Comparison of ENCODE assay signal across 13 cellular contexts in genomic region chr11:117900144-117900651, GRCh38. TPM values are rescaled to one million over a fixed set of nuclear protein-coding genes. Genes with fewer than 3 reads are reported as not detected.
DNase-seq lines count a peak whose midpoint lies in the region; ATAC-seq lines count a peak whose summit lies in the region.
"Had no signal": no experiment of that assay in that cellular context is flagged by ENCODE, and none has a peak within 500 bp of the region (broad histone marks: within the 10 kb centered on the region; RNA-seq: fewer than 3 reads in every experiment).

No MANE protein-coding gene starts in this region.

- intact Hi-C loops in activated CD4-positive, alpha-beta memory T cell treated with anti-CD3 and anti-CD28 coated beads for 36 hours (cut with micrococcal nuclease) = no loop called here

- H3K27me3 Mint-ChIP-seq in T-helper 2 cell treated with Interferon-gamma antibody and Interleukin-4, amounts not matched to agents 5 μg/mL and 100 μg/mL, for 36 hours (ENCODE audit: low read depth) = peaks cover 11% of the 10 kb centered on the region
- no peaks in the 10 kb centered on the region for H3K27me3 Mint-ChIP-seq in activated CD4-positive, alpha-beta memory T cell treated with anti-CD3 and anti-CD28 coated beads for 36 hours

- ATAC-seq in GM18870 (IDR thresholded peaks at IDR 0.05; ENCODE audit: unreplicated experiment) = peak; percentile 43
- ATAC-seq in left lobe of liver = peak; percentile 40

- in situ Hi-C loops in KBM-7 (cut with MboI; ENCODE audit: low pct_unique_long_range_greater_than_20kb, low sequenced_read_pairs) (no loop called here), G401 (cut with HindIII; ENCODE audit: low sequenced_read_pairs) (no loop called here)

- H3K27ac Mint-ChIP-seq in T-helper 2 cell treated with Interferon-gamma antibody and Interleukin-4, amounts not matched to agents 5 μg/mL and 100 μg/mL, for 36 hours = no peak overlapping the region
- no peak overlapping the region for H3K27ac Mint-ChIP-seq in activated CD4-positive, alpha-beta memory T cell treated with anti-CD3 and anti-CD28 coated beads for 36 hours
- H3K27ac Mint-ChIP-seq: stimulated activated naive CD8-positive, alpha-beta T cell treated with anti-CD3 and anti-CD28 coated beads, Interleukin-15, Interleukin-2, amounts not matched to agents 100 ng/mL and 50 ng/mL, for 24 hours; T-cell had no signal

- DNase-seq in GDM1 (lab: John Stamatoyannopoulos, UW) = peak; percentile 40
- DNase-seq in KBM-7 = peak; percentile 24
- no peak for DNase-seq in left lobe of liver (ENCODE audit: low spot score)
- DNase-seq in T-helper 2 cell treated with Interferon-gamma antibody and Interleukin-4, amounts not matched to agents 5 μg/mL and 100 μg/mL, for 36 hours (ENCODE audit: low spot score) = no peak
- DNase-seq in activated CD4-positive, alpha-beta memory T cell treated with anti-CD3 and anti-CD28 coated beads for 36 hours = no peak
- DNase-seq in G401 (ENCODE audit: low spot score) = no peak
- DNase-seq in NCI-H2171 (lab: John Stamatoyannopoulos, UW) = no peak
- DNase-seq: amniotic stem cell; NCI-H1694 treated with DMSO at 0.1 percent for 48 hours; stimulated activated CD4-positive, alpha-beta T cell treated with anti-CD3 and anti-CD28 coated beads, Interleukin-2, amount 100 ng/mL, for 24 hours had no signal

- peaks cover 8% of the 10 kb centered on the region for H3K4me1 Mint-ChIP-seq in T-helper 2 cell treated with Interferon-gamma antibody and Interleukin-4, amounts not matched to agents 5 μg/mL and 100 μg/mL, for 36 hours (ENCODE audit: low read depth)
- no peaks in the 10 kb centered on the region for H3K4me1 Mint-ChIP-seq in activated CD4-positive, alpha-beta memory T cell treated with anti-CD3 and anti-CD28 coated beads for 36 hours (ENCODE audit: low read depth)

- no peaks in the 10 kb centered on the region for H3K36me3 Mint-ChIP-seq in T-helper 2 cell treated with Interferon-gamma antibody and Interleukin-4, amounts not matched to agents 5 μg/mL and 100 μg/mL, for 36 hours (ENCODE audit: low read depth)
- H3K36me3 Mint-ChIP-seq in activated CD4-positive, alpha-beta memory T cell treated with anti-CD3 and anti-CD28 coated beads for 36 hours = no peaks in the 10 kb centered on the region
- H3K36me3 Mint-ChIP-seq: T-cell had no signal

- POLR2A ChIA-PET in activated CD4-positive, alpha-beta memory T cell treated with anti-CD3 and anti-CD28 coated beads for 36 hours (lab: Charles Lee) = no interaction called here

- H3K9me3 Mint-ChIP-seq in T-helper 2 cell treated with Interferon-gamma antibody and Interleukin-4, amounts not matched to agents 5 μg/mL and 100 μg/mL, for 36 hours = no peaks in the 10 kb centered on the region
- H3K9me3 Mint-ChIP-seq in activated CD4-positive, alpha-beta memory T cell treated with anti-CD3 and anti-CD28 coated beads for 36 hours = no peaks in the 10 kb centered on the region
- H3K9me3 Mint-ChIP-seq: stimulated activated naive CD8-positive, alpha-beta T cell treated with anti-CD3 and anti-CD28 coated beads, Interleukin-15, Interleukin-2, amounts not matched to agents 100 ng/mL and 50 ng/mL, for 24 hours; T-cell had no signal

- H3K4me3 Mint-ChIP-seq in T-helper 2 cell treated with Interferon-gamma antibody and Interleukin-4, amounts not matched to agents 5 μg/mL and 100 μg/mL, for 36 hours = no peak overlapping the region
- H3K4me3 Mint-ChIP-seq in activated CD4-positive, alpha-beta memory T cell treated with anti-CD3 and anti-CD28 coated beads for 36 hours = no peak overlapping the region
- H3K4me3 Mint-ChIP-seq: stimulated activated naive CD8-positive, alpha-beta T cell treated with anti-CD3 and anti-CD28 coated beads, Interleukin-15, Interleukin-2, amounts not matched to agents 100 ng/mL and 50 ng/mL, for 24 hours; T-cell had no signal

- CTCF ChIA-PET in activated CD4-positive, alpha-beta memory T cell treated with anti-CD3 and anti-CD28 coated beads for 36 hours (lab: Charles Lee) = interaction anchor here (0.9 to 2.4 kb wide), 3 partner anchors 47 to 153 kb away, joined by 4 to 7 read pairs (median 5); no protein-coding TSS in a partner anchor

RNA-seq across cellular contexts. Expression of gene FXYD6, which starts 23.7 kb away (rescaled TPM):
- total RNA-seq in left lobe of liver = 10.4 TPM
- under 1 TPM; 0.26 to 0.61 TPM for total RNA-seq in activated CD4-positive, alpha-beta memory T cell treated with anti-CD3 and anti-CD28 coated beads for 36 hours
- total RNA-seq in G401 (2014; rRNA removed; shearing (Covaris generic)) = not detected in 2 replicates

RNA-seq across cellular contexts. Expression of gene TMPRSS13, which starts 29.0 kb away (rescaled TPM):
- total RNA-seq in left lobe of liver = 0.15 TPM
- total RNA-seq in activated CD4-positive, alpha-beta memory T cell treated with anti-CD3 and anti-CD28 coated beads for 36 hours = 1 to 10 TPM; 2.0 to 2.6 TPM
- total RNA-seq in G401 (2014; rRNA removed; shearing (Covaris generic)) = not detected in 2 replicates

Comparison
In these comparisons a context has a peak if more than half of its experiments do, and no peak if none do; other contexts are left out.
1. DNase-seq: peak in GDM1 (single experiment) and KBM-7 (single experiment); none in left lobe of liver (single experiment), T-helper 2 cell treated with Interferon-gamma antibody and Interleukin-4, amounts not matched to agents 5 μg/mL and 100 μg/mL, for 36 hours (single experiment), activated CD4-positive, alpha-beta memory T cell treated with anti-CD3 and anti-CD28 coated beads for 36 hours (single experiment), G401 (single experiment) and NCI-H2171 (single experiment).